Comparison of ENCODE assay signal across 1 cellular context in genomic region chr11:19952101-19952605, GRCh38.
TF ChIP-seq lines count a peak whose summit lies in the region.

No MANE protein-coding gene starts in this region.

TF ChIP-seq in GM23338, 12 proteins besides CTCF, POLR2A, EP300 and RAD21 (continued from another document):
- TF ChIP-seq REST (IDR thresholded peaks at IDR 0.05; ENCODE audit: unreplicated experiment): no peak
- TF ChIP-seq CREB1 (CRISPR knock-in tag; IDR thresholded peaks at IDR 0.05; ENCODE audit: low read depth): no peak
- no peak for TF ChIP-seq ZNF331 (CRISPR knock-in tag; IDR thresholded peaks at IDR 0.05; ENCODE audit: low read depth)
- no peak for TF ChIP-seq EZH2 (IDR thresholded peaks at IDR 0.05; ENCODE audit: low read depth, unreplicated experiment)
- no peak for TF ChIP-seq EZH2phosphoT487 (IDR thresholded peaks at IDR 0.05; ENCODE audit: unreplicated experiment)
- no peak for TF ChIP-seq JUNB (IDR thresholded peaks at IDR 0.05; ENCODE audit: unreplicated experiment)
